Comparison of ENCODE assay signal across 18 cellular contexts in the genomic region with DNA sequence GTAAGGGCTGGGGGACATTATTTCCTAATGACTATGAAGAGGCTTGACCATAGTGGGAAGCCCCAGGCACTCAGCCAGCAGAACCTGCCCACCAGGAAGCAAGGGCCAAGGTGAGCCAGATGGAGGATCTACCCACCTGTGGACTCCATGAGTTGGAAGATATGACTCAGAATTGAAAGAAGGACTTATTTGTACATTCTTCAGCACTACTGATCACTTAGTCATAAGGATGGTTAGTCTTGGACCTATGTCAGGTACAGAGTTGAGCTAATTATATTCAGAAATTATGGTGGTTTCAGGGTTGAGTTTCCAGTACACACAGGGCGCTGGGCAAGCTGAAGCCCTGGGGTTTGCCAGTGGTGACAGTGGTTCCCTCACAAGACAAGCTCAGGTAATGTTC. TPM values are rescaled to one million over a fixed set of nuclear protein-coding genes. Genes with fewer than 3 reads are reported as not detected.
A peak's percentile ranks its signal among the peaks of the same experiment; 100 is the strongest.
DNase-seq lines count a peak whose midpoint lies in the region; ATAC-seq, FAIRE-seq and TF ChIP-seq lines count a peak whose summit lies in the region.
"Had no signal": no experiment of that assay in that cellular context is flagged by ENCODE, and none has a peak within 500 bp of the region (broad histone marks: within the 10 kb centered on the region; RNA-seq: fewer than 3 reads in every experiment).

No MANE protein-coding gene starts in this region.

- WGBS in ovary, 3 donors = 75 to 92% (median 86%) methylated on average over 1 of the region's 1 CpG

- H3K4me1 ChIP-seq in ovary (ENCODE audit: insufficient read depth) = no peaks in the 10 kb centered on the region
- H3K4me1 ChIP-seq: right lobe of liver, upper lobe of left lung had no signal

- ATAC-seq in GM19351 (IDR thresholded peaks at IDR 0.05; ENCODE audit: unreplicated experiment) (peak; percentile 88), HG02938 (IDR thresholded peaks at IDR 0.05; ENCODE audit: unreplicated experiment) (peak; percentile 84), GM21737 (IDR thresholded peaks at IDR 0.05; ENCODE audit: unreplicated experiment) (no peak)
- no peak for ATAC-seq in natural killer cell treated with Interleukin-12 subunit alpha and Interleukin-12 subunit beta and Interleukin-15 and Interleukin-18, amount 100 ng/mL, for 72 hours
- ATAC-seq: right lobe of liver had no signal

- CTCF ChIA-PET in RWPE1 (lab: Yijun Ruan, JAX) = no interaction called here

- H3K27ac ChIP-seq in RWPE1 (no peak overlapping the region), ovary (no peak overlapping the region)
- H3K27ac ChIP-seq: HL-60, right lobe of liver, SK-N-MC, upper lobe of left lung had no signal

- H3K9me3 ChIP-seq in ovary = no peaks in the 10 kb centered on the region
- H3K9me3 ChIP-seq: right lobe of liver had no signal

- H3K36me3 Mint-ChIP-seq in activated T-helper 2 cell treated with anti-CD3 and anti-CD28 coated beads, Interferon-gamma antibody, Interleukin-2, Interleukin-4, amounts not matched to agents 10 μg/mL and 5 μg/mL and 100 μg/mL, durations not matched to agents 14 hours and 24 hours and 36 hours (ENCODE audit: low read depth) = no peaks in the 10 kb centered on the region
- no peaks in the 10 kb centered on the region for H3K36me3 Mint-ChIP-seq in natural killer cell treated with Interleukin-12 subunit alpha and Interleukin-12 subunit beta and Interleukin-15 and Interleukin-18, amount 100 ng/mL, for 72 hours

- TF ChIP-seq POLR2A in GM12891 (IDR thresholded peaks at IDR 0.05; ENCODE audit: low read depth, low read length) = no peak
- no peak for TF ChIP-seq POLR2A in ovary (IDR thresholded peaks at IDR 0.05)

- no peak for DNase-seq in GM12891 (ENCODE audit: insufficient read length, low spot score)
- DNase-seq in RWPE1 (ENCODE audit: low spot score) = peak; percentile 26
- no peak for DNase-seq in activated T-helper 2 cell treated with anti-CD3 and anti-CD28 coated beads, Interferon-gamma antibody, Interleukin-2, Interleukin-4, amounts not matched to agents 10 μg/mL and 5 μg/mL and 100 μg/mL, durations not matched to agents 14 hours and 24 hours and 36 hours (ENCODE audit: low spot score)
- no peak for DNase-seq in ovary
- no peak for DNase-seq in natural killer cell treated with Interleukin-12 subunit alpha and Interleukin-12 subunit beta and Interleukin-15 and Interleukin-18, amount 100 ng/mL, for 72 hours (ENCODE audit: low spot score)
- DNase-seq: activated CD4-positive, alpha-beta T cell treated with anti-CD3 and anti-CD28 coated beads, Interleukin-2, amount 50 U/mL, for 4 hours; anterior cingulate cortex; KG1; NCI-H1417 treated with DMSO at 0.1 percent for 48 hours; NCI-H345; right lobe of liver; upper lobe of left lung had no signal

- TF ChIP-seq CTCF in RWPE1 (conservative IDR thresholded peaks at IDR 0.05; ENCODE audit: low read depth) (no peak), ovary (IDR thresholded peaks at IDR 0.05) (no peak)

- no peaks in the 10 kb centered on the region for H3K9me3 Mint-ChIP-seq in activated T-helper 2 cell treated with anti-CD3 and anti-CD28 coated beads, Interferon-gamma antibody, Interleukin-2, Interleukin-4, amounts not matched to agents 10 μg/mL and 5 μg/mL and 100 μg/mL, durations not matched to agents 14 hours and 24 hours and 36 hours
- H3K9me3 Mint-ChIP-seq in natural killer cell treated with Interleukin-12 subunit alpha and Interleukin-12 subunit beta and Interleukin-15 and Interleukin-18, amount 100 ng/mL, for 72 hours = no peaks in the 10 kb centered on the region

- intact Hi-C loops in activated T-helper 2 cell treated with anti-CD3 and anti-CD28 coated beads, Interferon-gamma antibody, Interleukin-2, Interleukin-4, amounts not matched to agents 10 μg/mL and 5 μg/mL and 100 μg/mL, durations not matched to agents 14 hours and 24 hours and 36 hours (cut with micrococcal nuclease) = no loop called here
- intact Hi-C loops in ovary (cut with DNase I) = no loop called here

- no peak for FAIRE-seq in GM12891 (lab: Jason Lieb, UNC)

- TF ChIP-seq EP300 in ovary (IDR thresholded peaks at IDR 0.05) = no peak

- no peaks in the 10 kb centered on the region for H3K27me3 ChIP-seq in ovary
- H3K27me3 ChIP-seq: right lobe of liver, upper lobe of left lung had no signal

- H3K4me3 ChIP-seq in ovary = no peak overlapping the region
- H3K4me3 ChIP-seq: right lobe of liver, SK-N-MC, upper lobe of left lung had no signal

- H3K36me3 ChIP-seq in ovary = no peaks in the 10 kb centered on the region
- H3K36me3 ChIP-seq: right lobe of liver, upper lobe of left lung had no signal

- POLR2A ChIA-PET in RWPE1 (lab: Yijun Ruan, JAX; ENCODE audit: low non-redundant PET) = no interaction called here

- no peak overlapping the region for H3K27ac Mint-ChIP-seq in activated T-helper 2 cell treated with anti-CD3 and anti-CD28 coated beads, Interferon-gamma antibody, Interleukin-2, Interleukin-4, amounts not matched to agents 10 μg/mL and 5 μg/mL and 100 μg/mL, durations not matched to agents 14 hours and 24 hours and 36 hours
- no peak overlapping the region for H3K27ac Mint-ChIP-seq in natural killer cell treated with Interleukin-12 subunit alpha and Interleukin-12 subunit beta and Interleukin-15 and Interleukin-18, amount 100 ng/mL, for 72 hours
- H3K27ac Mint-ChIP-seq: activated T-helper 1 cell treated with anti-CD3 and anti-CD28 coated beads, Interleukin-12 subunit alpha, Interleukin-12 subunit beta, Interleukin-2, Interleukin-4 antibody, amounts not matched to agents 30 ng/mL and 10 ng/mL and 1 ng/mL, durations not matched to agents 14 hours and 24 hours and 36 hours had no signal

- no peaks in the 10 kb centered on the region for H3K27me3 Mint-ChIP-seq in activated T-helper 2 cell treated with anti-CD3 and anti-CD28 coated beads, Interferon-gamma antibody, Interleukin-2, Interleukin-4, amounts not matched to agents 10 μg/mL and 5 μg/mL and 100 μg/mL, durations not matched to agents 14 hours and 24 hours and 36 hours (ENCODE audit: low read depth)
- peaks cover 9% of the 10 kb centered on the region in 2 donors for H3K27me3 Mint-ChIP-seq in natural killer cell treated with Interleukin-12 subunit alpha and Interleukin-12 subunit beta and Interleukin-15 and Interleukin-18, amount 100 ng/mL, for 72 hours

- H3K4me1 Mint-ChIP-seq in activated T-helper 2 cell treated with anti-CD3 and anti-CD28 coated beads, Interferon-gamma antibody, Interleukin-2, Interleukin-4, amounts not matched to agents 10 μg/mL and 5 μg/mL and 100 μg/mL, durations not matched to agents 14 hours and 24 hours and 36 hours (ENCODE audit: low read depth) = no peaks in the 10 kb centered on the region
- H3K4me1 Mint-ChIP-seq in natural killer cell treated with Interleukin-12 subunit alpha and Interleukin-12 subunit beta and Interleukin-15 and Interleukin-18, amount 100 ng/mL, for 72 hours (ENCODE audit: low read depth in 2 of 2) = no peaks in the 10 kb centered on the region

- H3K4me3 Mint-ChIP-seq in activated T-helper 2 cell treated with anti-CD3 and anti-CD28 coated beads, Interferon-gamma antibody, Interleukin-2, Interleukin-4, amounts not matched to agents 10 μg/mL and 5 μg/mL and 100 μg/mL, durations not matched to agents 14 hours and 24 hours and 36 hours (ENCODE audit: low read depth) = no peak overlapping the region
- H3K4me3 Mint-ChIP-seq in natural killer cell treated with Interleukin-12 subunit alpha and Interleukin-12 subunit beta and Interleukin-15 and Interleukin-18, amount 100 ng/mL, for 72 hours = no peak overlapping the region
- H3K4me3 Mint-ChIP-seq: activated T-helper 1 cell treated with anti-CD3 and anti-CD28 coated beads, Interleukin-12 subunit alpha, Interleukin-12 subunit beta, Interleukin-2, Interleukin-4 antibody, amounts not matched to agents 30 ng/mL and 10 ng/mL and 1 ng/mL, durations not matched to agents 14 hours and 24 hours and 36 hours had no signal

TF ChIP-seq in GM12891, 5 proteins besides CTCF, POLR2A, EP300 and RAD21:
- TF ChIP-seq TAF1 (IDR thresholded peaks at IDR 0.05; ENCODE audit: low read depth, low read length) (no peak), POU2F2 (IDR thresholded peaks at IDR 0.05; ENCODE audit: low read depth, low read length) (0 out of 2 replicates have a peak, but pooled peaks have one; percentile 31)

RNA-seq across cellular contexts. Expression of a gene that starts 24.0 kb away (rescaled TPM):
- polyA plus RNA-seq in GM12891 (2012; ENCODE audit: low read depth, missing spikeins) = 0.28 TPM
- total RNA-seq in activated T-helper 2 cell treated with anti-CD3 and anti-CD28 coated beads, Interferon-gamma antibody, Interleukin-2, Interleukin-4, amounts not matched to agents 10 μg/mL and 5 μg/mL and 100 μg/mL, durations not matched to agents 14 hours and 24 hours and 36 hours = not detected in 2 replicates
- total RNA-seq in ovary = 1 to 10 TPM in 2 of 7 donors, under 1 TPM in 4, not detected in 1; 0.08 to 5.4 (median 0.68) TPM
- under 1 TPM; 0.12 to 0.72 TPM for polyA plus RNA-seq in ovary
- not detected for total RNA-seq in natural killer cell treated with Interleukin-12 subunit alpha and Interleukin-12 subunit beta and Interleukin-15 and Interleukin-18, amount 100 ng/mL, for 72 hours
- total RNA-seq: activated T-helper 1 cell treated with anti-CD3 and anti-CD28 coated beads, Interleukin-12 subunit alpha, Interleukin-12 subunit beta, Interleukin-2, Interleukin-4 antibody, amounts not matched to agents 30 ng/mL and 10 ng/mL and 1 ng/mL, durations not matched to agents 14 hours and 24 hours and 36 hours; right lobe of liver had no signal

Comparison
In these comparisons a context has a peak if more than half of its experiments do, and no peak if none do; other contexts are left out.
1. ATAC-seq: peak in GM19351 (single experiment) and HG02938 (single experiment); none in GM21737 (single experiment) and natural killer cell treated with Interleukin-12 subunit alpha and Interleukin-12 subunit beta and Interleukin-15 and Interleukin-18, amount 100 ng/mL, for 72 hours (0 of 2).